In the genomic region with DNA sequence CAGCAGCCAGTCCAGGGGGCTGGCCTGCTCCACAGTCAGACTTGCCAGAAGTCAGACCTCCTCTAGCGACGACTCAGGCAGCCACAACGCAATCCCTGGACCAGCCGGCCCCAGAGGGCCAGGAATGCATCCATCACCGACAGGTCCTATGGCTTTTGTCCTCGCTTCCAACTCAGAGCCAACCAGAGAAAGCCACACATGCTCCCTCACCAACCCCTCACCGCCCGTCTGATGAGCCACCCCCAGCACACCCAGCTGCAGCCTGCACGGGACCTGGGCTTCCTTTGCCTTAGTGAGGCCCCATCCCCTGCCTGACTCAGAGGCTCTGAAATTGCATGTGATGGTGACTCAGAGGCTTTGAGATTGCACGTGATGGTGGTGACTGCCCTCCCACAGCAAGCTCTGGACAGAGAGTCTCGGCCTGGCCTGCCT, we compare ENCODE assay signal across 8 cellular contexts. TPM values are rescaled to one million over a fixed set of nuclear protein-coding genes. Genes with fewer than 3 reads are reported as not detected.
DNase-seq lines count a peak whose midpoint lies in the region; ATAC-seq, FAIRE-seq and TF ChIP-seq lines count a peak whose summit lies in the region.
"Not testable (repeated sequence)": the region's sequence is repeated elsewhere in the genome, so short reads cannot be mapped to it uniquely, and the experiment has no call there.

No MANE protein-coding gene starts in this region.

- H3K9me3 ChIP-seq in A549; HepG2 (ENCODE audit: low read length): not testable (repeated sequence)

- H3K36me3 ChIP-seq in HepG2 (replicated peaks in 1 of 2; ENCODE audit: control insufficient read depth in 1 of 2, insufficient read depth in 2 of 2, low read length in 2 of 2) = not testable (repeated sequence)

- CTCF ChIA-PET in A549 (lab: Yijun Ruan, JAX) = interaction anchor here (0.8 kb wide), 1 partner anchor 94 kb away, joined by 3 read pairs; no protein-coding TSS in a partner anchor
- CTCF ChIA-PET in HepG2 (lab: Yijun Ruan, JAX; ENCODE audit: low intra/inter-chr PET ratio, low total read pairs) = not testable (repeated sequence)

- not testable (repeated sequence) for H3K4me3 ChIP-seq in A549; HepG2 (replicated peaks in 1 of 3; ENCODE audit: insufficient read depth in 1 of 3, low read depth in 2 of 3, low read length in 3 of 3)

- not testable (repeated sequence) for H3K9ac ChIP-seq in HepG2 (ENCODE audit: insufficient read depth, low read depth, low read length)

- BruUV-seq in HepG2 (replicated peaks; lab: Mats Ljungman, UMichigan) = not testable (repeated sequence)

- intact Hi-C loops in HepG2 (cut with micrococcal nuclease; ENCODE audit: unreplicated experiment) = not testable (repeated sequence)

- TF ChIP-seq POLR2A in A549 (IDR thresholded peaks at IDR 0.05; ENCODE audit: low read length); HepG2 (IDR thresholded peaks at IDR 0.05; ENCODE audit: insufficient read depth in 1 of 2, low read depth in 2 of 2, low read length in 2 of 2): not testable (repeated sequence)

- TF ChIP-seq RAD21 in A549 (conservative IDR thresholded peaks at IDR 0.05 in 1 of 2, IDR thresholded peaks at IDR 0.05 in 1 of 2); HepG2 (CRISPR knock-in tag; IDR thresholded peaks at IDR 0.05): not testable (repeated sequence)

- not testable (repeated sequence) for TF ChIP-seq CTCF in A549 (IDR thresholded peaks at IDR 0.05); HepG2 (CRISPR knock-in tag; IDR thresholded peaks at IDR 0.05)

- peak; percentile 88 to 89 for ATAC-seq in A549
- ATAC-seq in GM18519 (IDR thresholded peaks at IDR 0.05; ENCODE audit: low FRiP score, unreplicated experiment) = peak; percentile 51
- ATAC-seq in HG03025 (IDR thresholded peaks at IDR 0.05; ENCODE audit: low FRiP score, unreplicated experiment) = peak; percentile 50
- peak; percentile 64 for ATAC-seq in HepG2

- not testable (repeated sequence) for H2AFZ ChIP-seq in HepG2 (ENCODE audit: low read length)

- POLR2A ChIA-PET in A549 (lab: Yijun Ruan, JAX); HepG2 (lab: Yijun Ruan, JAX): not testable (repeated sequence)

- peak overlapping the region; percentile 44; the same call in 1 of the 3 replicates for H3K4me2 ChIP-seq in A549
- not testable (repeated sequence) for H3K4me2 ChIP-seq in HepG2 (ENCODE audit: low read depth, low read length)

- H3K27me3 ChIP-seq in HepG2 (ENCODE audit: control insufficient read depth in 1 of 2, insufficient read depth in 2 of 2, low read length in 2 of 2) = not testable (repeated sequence)

- not testable (repeated sequence) for TF ChIP-seq EP300 in A549 (IDR thresholded peaks at IDR 0.05); HepG2 (IDR thresholded peaks at IDR 0.05; ENCODE audit: low read depth in 2 of 2, low read length in 2 of 2); HepG2 (CRISPR knock-in tag; IDR thresholded peaks at IDR 0.05; ENCODE audit: borderline replicate concordance)

- WGBS in A549 (ENCODE audit: missing lambda C conversion rate) = 35% methylated on average over 7 of the region's 11 CpGs
- WGBS in HepG2 (ENCODE audit: low lambda C conversion rate) = 9% methylated on average over 6 of the region's 11 CpGs

- H3K4me1 ChIP-seq in A549 = peaks cover 19% of the 10 kb centered on the region; the same call in 2 of the 3 replicates
- H3K4me1 ChIP-seq in HepG2 (ENCODE audit: insufficient read depth, low read length) = not testable (repeated sequence)

- H3K27ac ChIP-seq in A549 = peak overlapping the region; percentile 44 to 59; a peak in 4 of 6 replicates
- H3K27ac ChIP-seq in HepG2 (ENCODE audit: extremely low read length, insufficient read depth, low read length) = not testable (repeated sequence)

- H3K79me2 ChIP-seq in HepG2 (ENCODE audit: insufficient read depth, low read length) = not testable (repeated sequence)

- not testable (repeated sequence) for FAIRE-seq in A549 (lab: Jason Lieb, UNC); HepG2 (lab: Jason Lieb, UNC)

- DNase-seq in A549 (ENCODE audit: low read depth in 1 of 2, low spot score in 1 of 2) = peak in 1 of 2 experiments; percentile 56
- DNase-seq in NOMO-1 (lab: John Stamatoyannopoulos, UW; ENCODE audit: unreplicated experiment in 2 of 2) = peak; percentile 64 to 72
- DNase-seq in activated T-cell treated with anti-CD3 and anti-CD28 coated beads for 24 hours (ENCODE audit: low read depth) = peak; percentile 44
- peak; percentile 95 for DNase-seq in dermis blood vessel endothelial cell
- DNase-seq in HepG2 (ENCODE audit: low spot score) = peak; percentile 42
- peak; percentile 26 for DNase-seq in stimulated activated CD4-positive, alpha-beta T cell treated with anti-CD3 and anti-CD28 coated beads, Interleukin-12 subunit alpha, Interleukin-12 subunit beta, amount 100 ng/mL, for 4 hours

- in situ Hi-C loops in HepG2 (cut with HindIII; ENCODE audit: extremely low pct_ligation_motif_present, low pct_unique_long_range_greater_than_20kb) = loop anchor here (10.0 kb wide), 1 partner anchor 1440 kb away; no protein-coding TSS in a partner anchor

- H4K20me1 ChIP-seq in HepG2 (ENCODE audit: insufficient read depth, low read length) = not testable (repeated sequence)

TF ChIP-seq in A549, 52 proteins besides CTCF, POLR2A, EP300 and RAD21:
- TF ChIP-seq, protein P1, sequence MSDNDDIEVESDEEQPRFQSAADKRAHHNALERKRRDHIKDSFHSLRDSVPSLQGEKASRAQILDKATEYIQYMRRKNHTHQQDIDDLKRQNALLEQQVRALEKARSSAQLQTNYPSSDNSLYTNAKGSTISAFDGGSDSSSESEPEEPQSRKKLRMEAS (IDR thresholded peaks at IDR 0.05) = peak; percentile 34; the same call in 1 of the 2 replicates
- TF ChIP-seq FOSL2 (IDR thresholded peaks at IDR 0.05) = peak; percentile 30; the same call in 1 of the 2 replicates
- TF ChIP-seq FOSL2 (CRISPR knock-in tag; IDR thresholded peaks at IDR 0.05) = peak; percentile 72
- peak; percentile 77 for TF ChIP-seq BHLHE40 (IDR thresholded peaks at IDR 0.05; ENCODE audit: low read depth, low read length)
- TF ChIP-seq, protein P2, sequence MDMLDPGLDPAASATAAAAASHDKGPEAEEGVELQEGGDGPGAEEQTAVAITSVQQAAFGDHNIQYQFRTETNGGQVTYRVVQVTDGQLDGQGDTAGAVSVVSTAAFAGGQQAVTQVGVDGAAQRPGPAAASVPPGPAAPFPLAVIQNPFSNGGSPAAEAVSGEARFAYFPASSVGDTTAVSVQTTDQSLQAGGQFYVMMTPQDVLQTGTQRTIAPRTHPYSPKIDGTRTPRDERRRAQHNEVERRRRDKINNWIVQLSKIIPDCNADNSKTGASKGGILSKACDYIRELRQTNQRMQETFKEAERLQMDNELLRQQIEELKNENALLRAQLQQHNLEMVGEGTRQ (IDR thresholded peaks at IDR 0.05) = peak; percentile 55

TF ChIP-seq in HepG2, 621 proteins besides CTCF, POLR2A, EP300 and RAD21 (continues in another document):
- peak; percentile 94 for TF ChIP-seq FOSL2 (CRISPR knock-in tag; IDR thresholded peaks at IDR 0.05)
- TF ChIP-seq, protein P3, sequence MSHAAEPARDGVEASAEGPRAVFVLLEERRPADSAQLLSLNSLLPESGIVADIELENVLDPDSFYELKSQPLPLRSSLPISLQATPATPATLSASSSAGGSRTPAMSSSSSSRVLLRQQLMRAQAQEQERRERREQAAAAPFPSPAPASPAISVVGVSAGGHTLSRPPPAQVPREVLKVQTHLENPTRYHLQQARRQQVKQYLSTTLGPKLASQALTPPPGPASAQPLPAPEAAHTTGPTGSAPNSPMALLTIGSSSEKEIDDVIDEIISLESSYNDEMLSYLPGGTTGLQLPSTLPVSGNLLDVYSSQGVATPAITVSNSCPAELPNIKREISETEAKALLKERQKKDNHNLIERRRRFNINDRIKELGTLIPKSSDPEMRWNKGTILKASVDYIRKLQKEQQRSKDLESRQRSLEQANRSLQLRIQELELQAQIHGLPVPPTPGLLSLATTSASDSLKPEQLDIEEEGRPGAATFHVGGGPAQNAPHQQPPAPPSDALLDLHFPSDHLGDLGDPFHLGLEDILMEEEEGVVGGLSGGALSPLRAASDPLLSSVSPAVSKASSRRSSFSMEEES (CRISPR knock-in tag; IDR thresholded peaks at IDR 0.05) = peak; percentile 56; the same call in 1 of the 2 replicates
- TF ChIP-seq BHLHE40 (IDR thresholded peaks at IDR 0.05; ENCODE audit: low read length) = peak; percentile 90

RNA-seq across cellular contexts. Expression of a gene that starts 40.2 kb away (rescaled TPM):
- polyA plus RNA-seq in A549 (2011; rRNA removed) (60.2 and 66.0 TPM in 2 replicates), A549 (2017; fragmentation: RNase III; extraction: RNeasy Plus Mini Kit Qiagen cat#74134 plus additional on column Dnase treatment) (27.8 to 35.9 TPM (median 32.1 TPM) in 3 replicates), HepG2 (2011; rRNA removed) (102 and 115 TPM in 2 replicates)
- polyA plus RNA-seq in A549 (2012; cell fraction: cytosol; rRNA removed) = 23.3 and 26.1 TPM in 2 replicates
- polyA plus RNA-seq in A549 (2012; cell fraction: nucleus; rRNA removed) = 72.9 and 89.4 TPM in 2 replicates
- polyA minus RNA-seq in A549 (2011; rRNA and poly(A)+ RNA removed) = 56.5 and 92.3 TPM in 2 replicates
- total RNA-seq in dermis blood vessel endothelial cell (52.6 and 92.2 TPM in 2 replicates), HepG2 (2016; rRNA removed; fragmentation: Illumina TruSeq; extraction: Trizol) (59.6 and 108 TPM in 2 replicates)
- 10.2 and 11.9 TPM in 2 replicates for total RNA-seq in HepG2 (2016; cell fraction: cytosol; rRNA removed; fragmentation: Illumina TruSeq; extraction: Trizol; ENCODE audit: low read depth)
- 59.3 and 98.0 TPM in 2 replicates for total RNA-seq in HepG2 (2016; cell fraction: insoluble cytoplasmic fraction; rRNA removed; fragmentation: Illumina TruSeq; extraction: Trizol)
- 24.2 and 38.1 TPM in 2 replicates for total RNA-seq in HepG2 (2016; cell fraction: membrane; rRNA removed; fragmentation: Illumina TruSeq; extraction: Trizol)
- 241 and 262 TPM in 2 replicates for total RNA-seq in HepG2 (2016; cell fraction: nucleus; rRNA removed; fragmentation: Illumina TruSeq; extraction: Trizol)
- polyA plus RNA-seq in HepG2 (2011; cell fraction: cytosol; rRNA removed) = 39.3 and 39.6 TPM in 2 replicates
- polyA plus RNA-seq in HepG2 (2011; cell fraction: nucleus; rRNA removed) = 243 and 276 TPM in 2 replicates
- polyA plus RNA-seq in HepG2 (2012) = 63.9 and 67.7 TPM in 2 replicates
- polyA plus RNA-seq in HepG2 (2016; cell fraction: cytosol; fragmentation: Illumina TruSeq; extraction: Trizol; ENCODE audit: low read depth) = 5.5 and 5.7 TPM in 2 replicates
- 41.1 and 41.5 TPM in 2 replicates for polyA plus RNA-seq in HepG2 (2016; cell fraction: insoluble cytoplasmic fraction; fragmentation: Illumina TruSeq; extraction: Trizol; ENCODE audit: low read depth)
- 14.4 and 23.2 TPM in 2 replicates for polyA plus RNA-seq in HepG2 (2016; cell fraction: membrane; fragmentation: Illumina TruSeq; extraction: Trizol; ENCODE audit: low read depth)
- 283 and 324 TPM in 2 replicates for polyA plus RNA-seq in HepG2 (2016; cell fraction: nucleus; fragmentation: Illumina TruSeq; extraction: Trizol; ENCODE audit: insufficient read depth, low read depth)
- polyA minus RNA-seq in HepG2 (2011; rRNA and poly(A)+ RNA removed; ENCODE audit: low replicate concordance) = 88.1 and 160 TPM in 2 replicates
- 46.2 and 49.6 TPM in 2 replicates for polyA minus RNA-seq in HepG2 (2011; cell fraction: cytosol; rRNA and poly(A)+ RNA removed)
- polyA minus RNA-seq in HepG2 (2011; cell fraction: nucleus; rRNA and poly(A)+ RNA removed) = 521 and 529 TPM in 2 replicates
